Comparison of ENCODE assay signal across 8 cellular contexts in genomic region chr13:23889598-23890224, GRCh38. TPM values are rescaled to one million over a fixed set of nuclear protein-coding genes. Genes with fewer than 3 reads are reported as not detected.
DNase-seq lines count a peak whose midpoint lies in the region; ATAC-seq, FAIRE-seq and TF ChIP-seq lines count a peak whose summit lies in the region.

No MANE protein-coding gene starts in this region.

- no peak for ATAC-seq in GM23338

- H3K4me3 ChIP-seq in GM23338 (peak overlapping the region; percentile 91), choroid plexus epithelial cell (ENCODE audit: low read depth, low read length) (peak overlapping the region; percentile 94)

- H3K4me2 ChIP-seq in GM23338, result peak overlapping the region; percentile 70

- no peaks in the 10 kb centered on the region for H3K27me3 ChIP-seq in GM23338 (ENCODE audit: insufficient read depth)

- H3K36me3 Mint-ChIP-seq in GM23338 (ENCODE audit: low read depth), result peaks cover 4% of the 10 kb centered on the region; the same call in 1 of the 3 replicates
- H3K36me3 Mint-ChIP-seq in nephron (ENCODE audit: low read depth), result peaks cover 5% of the 10 kb centered on the region

- peaks cover 4% of the 10 kb centered on the region; the same call in 1 of the 2 replicates for H3K36me3 ChIP-seq in GM23338 (ENCODE audit: insufficient read depth)

- DNase-seq in NCI-H2171 treated with DMSO at 0.1 percent for 48 hours (lab: John Stamatoyannopoulos, UW) (peak; percentile 28), NCI-H2171 (lab: John Stamatoyannopoulos, UW) (no peak), GM23338 (ENCODE audit: low spot score) (peak; percentile 6), NCI-H69 (lab: John Stamatoyannopoulos, UW) (peak; percentile 38), choroid plexus epithelial cell (ENCODE audit: low read depth) (no peak), cerebellar nuclear complex (lab: John Stamatoyannopoulos, UW) (no peak), D721Med (ENCODE audit: insufficient read length, low spot score) (no peak)

- no peaks in the 10 kb centered on the region for H3F3A ChIP-seq in GM23338 (replicated peaks; ENCODE audit: low read depth)

- peak overlapping the region; percentile 86 for H3K4me3 Mint-ChIP-seq in GM23338
- H3K4me3 Mint-ChIP-seq in nephron, result peak overlapping the region; percentile 92 to 93 (median 93)

- H3K27ac Mint-ChIP-seq in GM23338 (no peak overlapping the region), nephron (peak overlapping the region; percentile 57 to 92 (median 90))

- H3K27ac ChIP-seq in GM23338 (ENCODE audit: low read depth), result no peak overlapping the region

- H3K9me3 Mint-ChIP-seq in GM23338 (no peaks in the 10 kb centered on the region), nephron (no peaks in the 10 kb centered on the region)

- H3K4me1 Mint-ChIP-seq in GM23338, result peaks cover 16% of the 10 kb centered on the region
- H3K4me1 Mint-ChIP-seq in nephron, result peaks cover 27% of the 10 kb centered on the region

- 0 out of 2 replicates have a peak, but pooled peaks cover 6% of the 10 kb centered on the region for H3K79me2 ChIP-seq in GM23338 (replicated peaks; ENCODE audit: insufficient read depth)

- peaks cover 9% of the 10 kb centered on the region for H3K4me1 ChIP-seq in GM23338 (ENCODE audit: insufficient read depth)

- no peaks in the 10 kb centered on the region for H4K20me1 ChIP-seq in GM23338 (replicated peaks; ENCODE audit: insufficient read depth)

- peaks cover 3% of the 10 kb centered on the region for H3K27me3 Mint-ChIP-seq in GM23338 (ENCODE audit: insufficient read depth, low read depth, poor library complexity)
- H3K27me3 Mint-ChIP-seq in nephron (ENCODE audit: low read depth), result no peaks in the 10 kb centered on the region

- no peak for TF ChIP-seq CTCF in GM23338 (conservative IDR thresholded peaks at IDR 0.05; ENCODE audit: low read depth in 2 of 2)
- TF ChIP-seq CTCF in choroid plexus epithelial cell (conservative IDR thresholded peaks at IDR 0.05; ENCODE audit: low read depth, low read length), result no peak
- TF ChIP-seq CTCF in nephron (IDR thresholded peaks at IDR 0.05; ENCODE audit: unreplicated experiment in 3 of 3), result no peak
- no peak for TF ChIP-seq CTCF in D721Med (IDR thresholded peaks at IDR 0.05; ENCODE audit: insufficient read depth, missing control alignments)

- H2AFZ ChIP-seq in GM23338, result peak overlapping the region; percentile 87

- FAIRE-seq in D721Med (lab: Jason Lieb, UNC), result no peak

- no peaks in the 10 kb centered on the region for H3K9me2 ChIP-seq in GM23338 (ENCODE audit: insufficient read depth)

TF ChIP-seq in GM23338, 12 proteins besides CTCF, POLR2A, EP300 and RAD21 (continues in another document):
- no peak for TF ChIP-seq REST (IDR thresholded peaks at IDR 0.05; ENCODE audit: unreplicated experiment)
- no peak for TF ChIP-seq ZNF331 (CRISPR knock-in tag; IDR thresholded peaks at IDR 0.05; ENCODE audit: low read depth)
- TF ChIP-seq ZNF114 (CRISPR knock-in tag; IDR thresholded peaks at IDR 0.05), result no peak
- TF ChIP-seq EZH2 (IDR thresholded peaks at IDR 0.05; ENCODE audit: low read depth, unreplicated experiment), result no peak
- TF ChIP-seq, protein P1, sequence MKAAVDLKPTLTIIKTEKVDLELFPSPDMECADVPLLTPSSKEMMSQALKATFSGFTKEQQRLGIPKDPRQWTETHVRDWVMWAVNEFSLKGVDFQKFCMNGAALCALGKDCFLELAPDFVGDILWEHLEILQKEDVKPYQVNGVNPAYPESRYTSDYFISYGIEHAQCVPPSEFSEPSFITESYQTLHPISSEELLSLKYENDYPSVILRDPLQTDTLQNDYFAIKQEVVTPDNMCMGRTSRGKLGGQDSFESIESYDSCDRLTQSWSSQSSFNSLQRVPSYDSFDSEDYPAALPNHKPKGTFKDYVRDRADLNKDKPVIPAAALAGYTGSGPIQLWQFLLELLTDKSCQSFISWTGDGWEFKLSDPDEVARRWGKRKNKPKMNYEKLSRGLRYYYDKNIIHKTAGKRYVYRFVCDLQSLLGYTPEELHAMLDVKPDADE (IDR thresholded peaks at IDR 0.05), result no peak
- TF ChIP-seq NANOG (IDR thresholded peaks at IDR 0.05; ENCODE audit: borderline replicate concordance), result no peak
- no peak for TF ChIP-seq JUNB (IDR thresholded peaks at IDR 0.05; ENCODE audit: unreplicated experiment)
- TF ChIP-seq STAT1 (IDR thresholded peaks at IDR 0.05; ENCODE audit: unreplicated experiment), result no peak
- no peak for TF ChIP-seq EZH2phosphoT487 (IDR thresholded peaks at IDR 0.05; ENCODE audit: unreplicated experiment)

RNA-seq across cellular contexts. Expression of gene MIPEP, which starts 0.5 kb away (rescaled TPM):
- total RNA-seq in GM23338 (2014; rRNA removed; shearing (Covaris generic)), result 20.8 and 24.8 TPM in 2 replicates
- 16.8 and 22.5 TPM in 2 replicates for polyA plus RNA-seq in GM23338 (2016; fragmentation: Nextera tagmentation; extraction: Ambion mirVana)

RNA-seq across cellular contexts. Expression of gene C1QTNF9B, which starts 7.6 kb away (rescaled TPM):
- total RNA-seq in GM23338 (2014; rRNA removed; shearing (Covaris generic)), result 0.28 and 1.7 TPM in 2 replicates
- 0.19 and 0.27 TPM in 2 replicates for polyA plus RNA-seq in GM23338 (2016; fragmentation: Nextera tagmentation; extraction: Ambion mirVana)

Comparison
In these comparisons a context has a peak if more than half of its experiments do, and no peak if none do; other contexts are left out.
1. DNase-seq: peak in NCI-H2171 treated with DMSO at 0.1 percent for 48 hours (single experiment), GM23338 (single experiment) and NCI-H69 (single experiment); none in NCI-H2171 (single experiment), choroid plexus epithelial cell (single experiment), cerebellar nuclear complex (0 of 2) and D721Med (single experiment).